In genomic region chr4:7067523-7068278, GRCh38 we compare ENCODE assay signal across 8 cellular contexts. TPM values are rescaled to one million over a fixed set of nuclear protein-coding genes. Genes with fewer than 3 reads are reported as not detected.
DNase-seq lines count a peak whose midpoint lies in the region; ATAC-seq, FAIRE-seq and TF ChIP-seq lines count a peak whose summit lies in the region.

TSS of gene GRPEL1 (minus strand) at chr4:7068064. CDS start at chr4:7068032, 32 bp downstream.

- peaks cover 27 to 44% of the 10 kb centered on the region in 2 donors for H3K4me1 Mint-ChIP-seq in natural killer cell

- peaks cover 15% of the 10 kb centered on the region for H3K36me3 ChIP-seq in GM23248 (ENCODE audit: low read depth)
- peaks cover 18% of the 10 kb centered on the region; the same call in 1 of the 2 replicates for H3K36me3 ChIP-seq in Karpas-422 (ENCODE audit: insufficient read depth, low read length)
- peaks cover 14 to 26% (median 22%) of the 10 kb centered on the region in 4 donors for H3K36me3 ChIP-seq in stomach

- intact Hi-C loops in natural killer cell (cut with micrococcal nuclease) (loop anchor here (1.0 to 2.0 kb wide), 4 partner anchors 23 to 351 kb away; partner anchors contain the start of genes BLOC1S4 and KIAA0232), stomach (cut with DNase I; ENCODE audit: low total_unique reads) (no loop called here)

- H3K79me2 ChIP-seq in GM23248 (ENCODE audit: insufficient read depth) (peaks cover 51% of the 10 kb centered on the region), Karpas-422 (ENCODE audit: low read length) (peaks cover 43% of the 10 kb centered on the region)

- H3K27me3 ChIP-seq in GM23248 (replicated peaks; ENCODE audit: insufficient read depth), result no peaks in the 10 kb centered on the region
- H3K27me3 ChIP-seq in Karpas-422 (ENCODE audit: low read length), result no peaks in the 10 kb centered on the region
- H3K27me3 ChIP-seq in stomach, result no peaks in the 10 kb centered on the region

- DNase-seq in ELF-1 (ENCODE audit: low read depth, low spot score), result peak; percentile 100
- DNase-seq in GM23248, result peak; percentile 99
- DNase-seq in Karpas-422, result peak; percentile 100
- peak; percentile 99 for DNase-seq in RCC 7860 (ENCODE audit: low spot score)
- peak; percentile 100 for DNase-seq in activated T-helper 9 cell treated with anti-CD3 and anti-CD28 coated beads, Interleukin-2, amount 50 U/mL, for 16 hours (ENCODE audit: low read depth)
- DNase-seq in fibroblast of pulmonary artery (ENCODE audit: low read depth), result peak; percentile 99
- peak; percentile 100 for DNase-seq in natural killer cell
- DNase-seq in stomach, result peak; percentile 100

- WGBS in GM23248 (ENCODE audit: low coverage in 1 of 2, low lambda C conversion rate in 2 of 2, missing lambda C conversion rate in 2 of 2), 2 experiments, result 1% methylated on average over 56 to 60 of the region's 75 CpGs
- WGBS in stomach, 5 donors, result 0 to 2% (median 0%) methylated on average over 17 to 75 of the region's 75 CpGs

- TF ChIP-seq POLR2A in stomach (IDR thresholded peaks at IDR 0.05), result peak in 2 of 4 donors; percentile 90 to 94

- ATAC-seq in natural killer cell, result peak; percentile 92 to 98 (median 93)

- no peaks in the 10 kb centered on the region for H3K9me3 Mint-ChIP-seq in natural killer cell

- H3K4me3 ChIP-seq in GM23248 (peak within 1 kb of the TSS; percentile 85), Karpas-422 (ENCODE audit: low read length) (peak within 1 kb of the TSS; percentile 84), fibroblast of pulmonary artery (replicated peaks; ENCODE audit: low read depth, low read length) (peak within 1 kb of the TSS; percentile 79), stomach (peak within 1 kb of the TSS; percentile 82 to 97 (median 90))

- H3K27ac Mint-ChIP-seq in natural killer cell, result peak within 1 kb of the TSS; percentile 92 to 94

- H3K36me3 Mint-ChIP-seq in natural killer cell, result no peaks in the 10 kb centered on the region

- H3K9me3 ChIP-seq in GM23248 (ENCODE audit: low read depth), result no peaks in the 10 kb centered on the region
- H3K9me3 ChIP-seq in Karpas-422 (ENCODE audit: low read length), result no peaks in the 10 kb centered on the region
- H3K9me3 ChIP-seq in stomach, result no peaks in the 10 kb centered on the region

- H3F3A ChIP-seq in GM23248 (ENCODE audit: insufficient read depth), result no peaks in the 10 kb centered on the region

- H3K4me2 ChIP-seq in GM23248 (ENCODE audit: unreplicated experiment) (peak within 1 kb of the TSS; percentile 90), Karpas-422 (ENCODE audit: low read depth, low read length, poor library complexity, severe bottlenecking) (peak within 1 kb of the TSS; percentile 98)

- no peak for TF ChIP-seq CTCF in fibroblast of pulmonary artery (IDR thresholded peaks at IDR 0.05; ENCODE audit: low read length, missing control alignments)
- TF ChIP-seq CTCF in natural killer cell (IDR thresholded peaks at IDR 0.05), result no peak
- TF ChIP-seq CTCF in stomach (IDR thresholded peaks at IDR 0.05), result no peak

- H2AFZ ChIP-seq in GM23248, result peak within 1 kb of the TSS; percentile 92
- H2AFZ ChIP-seq in Karpas-422 (ENCODE audit: low read length), result peak within 1 kb of the TSS; percentile 94

- FAIRE-seq in RCC 7860 (lab: Jason Lieb, UNC), result peak; percentile 91

- H3K4me1 ChIP-seq in GM23248 (ENCODE audit: insufficient read depth), result peaks cover 10% of the 10 kb centered on the region
- peaks cover 25% of the 10 kb centered on the region for H3K4me1 ChIP-seq in Karpas-422 (ENCODE audit: low read length)
- H3K4me1 ChIP-seq in stomach, result peaks cover 23 to 66% (median 44%) of the 10 kb centered on the region in 4 donors

- peaks cover 3 to 10% of the 10 kb centered on the region in 2 donors for H3K27me3 Mint-ChIP-seq in natural killer cell (ENCODE audit: low read depth in 2 of 2)

- H4K20me1 ChIP-seq in GM23248 (ENCODE audit: insufficient read depth), result no peaks in the 10 kb centered on the region; the same call in 1 of the 2 replicates
- peaks cover 28% of the 10 kb centered on the region for H4K20me1 ChIP-seq in Karpas-422 (ENCODE audit: insufficient read depth, low read depth, low read length)

- H3K9me2 ChIP-seq in GM23248 (ENCODE audit: insufficient read depth) (no peaks in the 10 kb centered on the region), Karpas-422 (replicated peaks; ENCODE audit: insufficient read depth, low read length) (no peaks in the 10 kb centered on the region)

- peak within 1 kb of the TSS; percentile 97 for H3K4me3 Mint-ChIP-seq in natural killer cell

- in situ Hi-C loops in GM23248 (cut with MboI), result no loop called here

- no peak for TF ChIP-seq EP300 in stomach (IDR thresholded peaks at IDR 0.05)

- H3K27ac ChIP-seq in GM23248 (peak within 1 kb of the TSS; percentile 81), Karpas-422 (ENCODE audit: low read length) (peak within 1 kb of the TSS; percentile 39; the same call in 1 of the 2 replicates), stomach (peak within 1 kb of the TSS; percentile 92 to 96 (median 93))

- peak within 1 kb of the TSS; percentile 88 for H3K9ac ChIP-seq in GM23248
- H3K9ac ChIP-seq in Karpas-422 (ENCODE audit: low read length), result peak within 1 kb of the TSS; percentile 88

RNA-seq across cellular contexts. Expression of gene GRPEL1, which starts in this region (rescaled TPM):
- 21.6 and 41.8 TPM in 2 replicates for total RNA-seq in GM23248 (2014; rRNA removed; shearing (Covaris generic))
- 82.1 and 85.5 TPM in 2 replicates for polyA plus RNA-seq in GM23248 (2016; fragmentation: Nextera tagmentation; extraction: Ambion mirVana)
- total RNA-seq in Karpas-422 (2014; rRNA removed; shearing (Covaris generic); ENCODE audit: low replicate concordance), result 19.4 and 37.4 TPM in 2 replicates
- 10 to 100 TPM; 20.1 to 37.8 (median 36.8) TPM for total RNA-seq in natural killer cell
- 10 to 100 TPM in 4 of 5 donors, not detected in 1; 11.4 to 53.6 (median 19.6) TPM for total RNA-seq in stomach
- polyA plus RNA-seq in stomach, result 10 to 100 TPM; 20.5 to 33.6 (median 25.5) TPM

Comparison
In these comparisons a context has a peak if more than half of its experiments do, and no peak if none do; other contexts are left out.
1. Peak in every context shown above with its lines: DNase-seq, ATAC-seq, H3K4me3 ChIP-seq and H3K27ac ChIP-seq.
2. H3K27ac ChIP-seq: peak in every context shown above with its lines; median percentile 93 in stomach; 81 in GM23248; 39 in Karpas-422.